In the genomic region with DNA sequence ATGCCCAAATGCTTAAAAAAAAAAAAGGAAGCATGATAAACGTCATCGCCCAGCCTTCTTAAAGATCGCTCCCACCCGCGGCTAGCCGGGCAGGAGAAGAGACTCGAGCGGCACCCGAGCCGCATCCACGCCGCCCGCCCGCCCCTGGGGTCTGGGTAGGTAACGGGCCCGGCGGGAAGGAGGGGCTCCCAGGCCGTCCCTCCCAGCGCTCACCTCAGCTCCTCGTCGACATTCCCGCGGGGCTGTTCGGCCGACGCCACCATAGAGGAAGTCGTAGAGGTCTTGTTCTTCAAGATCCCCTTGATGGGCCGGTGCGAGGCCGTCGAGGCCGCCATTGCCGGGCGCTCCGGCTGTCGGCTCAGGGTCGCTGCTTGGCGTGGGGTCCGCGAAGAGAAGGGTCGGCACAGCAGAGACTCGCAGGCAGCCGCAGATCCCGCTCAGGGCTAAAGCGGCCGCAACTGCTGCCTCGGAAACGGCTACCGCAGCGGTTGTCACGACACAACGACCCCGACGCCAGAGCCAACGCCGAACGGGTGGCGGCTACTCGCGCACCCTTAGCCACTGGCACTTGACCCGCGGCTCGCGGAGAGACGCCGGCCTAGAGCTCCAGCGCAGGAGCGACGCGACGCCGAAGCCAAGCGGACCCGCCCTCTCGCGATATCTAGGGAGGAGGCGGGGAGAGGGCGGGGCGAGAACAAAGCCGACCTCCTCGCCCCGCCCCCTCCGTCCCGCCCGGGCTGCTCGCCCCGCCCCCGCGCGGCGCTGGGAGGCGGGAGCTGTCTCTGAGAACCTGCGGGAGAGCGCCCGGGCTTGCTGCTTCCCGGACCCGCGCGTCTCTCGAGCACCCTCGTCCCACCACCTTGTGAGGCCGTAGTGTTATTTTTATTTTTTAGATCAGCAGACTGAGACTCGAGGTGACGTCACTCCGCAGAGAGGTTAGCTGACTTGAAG, we compare ENCODE assay signal across 1 cellular context.
TF ChIP-seq lines count a peak whose summit lies in the region.

A gene (minus strand): TSS at position 635 of the 951 bp plus-strand sequence. CDS start 300 bp downstream, at position 335.

TF ChIP-seq in WTC11, 78 proteins besides CTCF, POLR2A, EP300 and RAD21 (continued from another document):
- TF ChIP-seq, protein P1, sequence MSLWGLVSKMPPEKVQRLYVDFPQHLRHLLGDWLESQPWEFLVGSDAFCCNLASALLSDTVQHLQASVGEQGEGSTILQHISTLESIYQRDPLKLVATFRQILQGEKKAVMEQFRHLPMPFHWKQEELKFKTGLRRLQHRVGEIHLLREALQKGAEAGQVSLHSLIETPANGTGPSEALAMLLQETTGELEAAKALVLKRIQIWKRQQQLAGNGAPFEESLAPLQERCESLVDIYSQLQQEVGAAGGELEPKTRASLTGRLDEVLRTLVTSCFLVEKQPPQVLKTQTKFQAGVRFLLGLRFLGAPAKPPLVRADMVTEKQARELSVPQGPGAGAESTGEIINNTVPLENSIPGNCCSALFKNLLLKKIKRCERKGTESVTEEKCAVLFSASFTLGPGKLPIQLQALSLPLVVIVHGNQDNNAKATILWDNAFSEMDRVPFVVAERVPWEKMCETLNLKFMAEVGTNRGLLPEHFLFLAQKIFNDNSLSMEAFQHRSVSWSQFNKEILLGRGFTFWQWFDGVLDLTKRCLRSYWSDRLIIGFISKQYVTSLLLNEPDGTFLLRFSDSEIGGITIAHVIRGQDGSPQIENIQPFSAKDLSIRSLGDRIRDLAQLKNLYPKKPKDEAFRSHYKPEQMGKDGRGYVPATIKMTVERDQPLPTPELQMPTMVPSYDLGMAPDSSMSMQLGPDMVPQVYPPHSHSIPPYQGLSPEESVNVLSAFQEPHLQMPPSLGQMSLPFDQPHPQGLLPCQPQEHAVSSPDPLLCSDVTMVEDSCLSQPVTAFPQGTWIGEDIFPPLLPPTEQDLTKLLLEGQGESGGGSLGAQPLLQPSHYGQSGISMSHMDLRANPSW (CRISPR knock-in tag; conservative IDR thresholded peaks at IDR 0.05; ENCODE audit: low read depth) = no peak
